1 cellular context compared by ENCODE assay signal in genomic region chr9:125522328-125522725, GRCh38.
TF ChIP-seq lines count a peak whose summit lies in the region.

No MANE protein-coding gene starts in this region.

TF ChIP-seq in HCT116, 20 proteins besides CTCF, POLR2A, EP300 and RAD21 (continued from another document):
- TF ChIP-seq REST (IDR thresholded peaks at IDR 0.05; ENCODE audit: low read depth) (no peak), ZNF274 (IDR thresholded peaks at IDR 0.05; ENCODE audit: low read depth, low read length) (no peak)
